ENCODE assay signal across 1 cellular context in genomic region chr1:61253059-61253735, GRCh38.
TF ChIP-seq lines count a peak whose summit lies in the region.

No MANE protein-coding gene starts in this region.

TF ChIP-seq in K562, 482 proteins besides CTCF, POLR2A, EP300 and RAD21 (continued from another document):
- TF ChIP-seq ELK3 (CRISPR knock-in tag; IDR thresholded peaks at IDR 0.05), result no peak
- no peak for TF ChIP-seq ID3 (CRISPR knock-in tag; IDR thresholded peaks at IDR 0.05)
- TF ChIP-seq ID3 (tag; IDR thresholded peaks at IDR 0.05), result peak; percentile 80; the same call in 1 of the 2 replicates
- 0 out of 2 replicates have a peak, but pooled peaks have one; percentile 58 for TF ChIP-seq FOXK1 (CRISPR knock-in tag; IDR thresholded peaks at IDR 0.05; ENCODE audit: borderline replicate concordance)
- TF ChIP-seq ZNF695 (CRISPR knock-in tag; IDR thresholded peaks at IDR 0.05), result no peak
- TF ChIP-seq ZNF395 (CRISPR knock-in tag; IDR thresholded peaks at IDR 0.05), result peak; percentile 81
- TF ChIP-seq SFPQ (IDR thresholded peaks at IDR 0.05; ENCODE audit: low read depth, low read length), result no peak
- TF ChIP-seq PTRF (tag; IDR thresholded peaks at IDR 0.05), result 0 out of 2 replicates have a peak, but pooled peaks have one; percentile 43
- TF ChIP-seq POLR2AphosphoS5 (IDR thresholded peaks at IDR 0.05; ENCODE audit: control insufficient read depth, insufficient read depth, low read depth, low read length), result peak; percentile 54
- TF ChIP-seq HMBOX1 (IDR thresholded peaks at IDR 0.05), result peak; percentile 64
- TF ChIP-seq ZNF175 (CRISPR knock-in tag; IDR thresholded peaks at IDR 0.05; ENCODE audit: low read depth), result peak; percentile 79; the same call in 1 of the 2 replicates
- TF ChIP-seq PHTF2 (CRISPR knock-in tag; IDR thresholded peaks at IDR 0.05), result no peak
- peak in 1 of 2 experiments; percentile 87; a peak in 2 of 4 replicates for TF ChIP-seq SRF (CRISPR knock-in tag; IDR thresholded peaks at IDR 0.05)
- peak; percentile 56; the same call in 1 of the 2 replicates for TF ChIP-seq VEZF1 (CRISPR knock-in tag; IDR thresholded peaks at IDR 0.05)
- TF ChIP-seq MEF2D (tag; conservative IDR thresholded peaks at IDR 0.05; ENCODE audit: low read depth), result peak; percentile 61; the same call in 1 of the 2 replicates
- peak; percentile 49; the same call in 1 of the 2 replicates for TF ChIP-seq TAF7 (tag; IDR thresholded peaks at IDR 0.05)
- TF ChIP-seq MLLT1 (IDR thresholded peaks at IDR 0.05), result peak in 1 of 2 experiments; percentile 58; a peak in 1 of 4 replicates
- peak; percentile 18; the same call in 1 of the 2 replicates for TF ChIP-seq POLR2G (IDR thresholded peaks at IDR 0.05; ENCODE audit: low read depth, low read length)
- 0 out of 2 replicates have a peak, but pooled peaks have one; percentile 40 for TF ChIP-seq TEAD2 (tag; IDR thresholded peaks at IDR 0.05)
- TF ChIP-seq CREBBP (IDR thresholded peaks at IDR 0.05; ENCODE audit: low read depth, low read length), result no peak
- peak; percentile 43; the same call in 1 of the 2 replicates for TF ChIP-seq GABPB1 (CRISPR knock-in tag; IDR thresholded peaks at IDR 0.05)
- TF ChIP-seq ZNF583 (CRISPR knock-in tag; IDR thresholded peaks at IDR 0.05), result peak; percentile 73
- TF ChIP-seq CEBPG (CRISPR knock-in tag; IDR thresholded peaks at IDR 0.05), result peak; percentile 94
- peak; percentile 88 to 92 for TF ChIP-seq CEBPG (tag; conservative IDR thresholded peaks at IDR 0.05 in 1 of 2, IDR thresholded peaks at IDR 0.05 in 1 of 2)
- no peak for TF ChIP-seq CCAR2 (IDR thresholded peaks at IDR 0.05; ENCODE audit: low read depth, low read length)
- TF ChIP-seq ZBTB33 (CRISPR knock-in tag; IDR thresholded peaks at IDR 0.05), result peak; percentile 55; the same call in 1 of the 2 replicates
- peak in 1 of 2 experiments; percentile 3; a peak in 1 of 4 replicates for TF ChIP-seq TEAD1 (CRISPR knock-in tag; IDR thresholded peaks at IDR 0.05)
- TF ChIP-seq KHSRP (IDR thresholded peaks at IDR 0.05), result no peak
- 0 out of 2 replicates have a peak, but pooled peaks have one; percentile 22 for TF ChIP-seq ZNF668 (CRISPR knock-in tag; IDR thresholded peaks at IDR 0.05)
- peak; percentile 92 for TF ChIP-seq CREB3 (tag; conservative IDR thresholded peaks at IDR 0.05; ENCODE audit: low read depth)
- TF ChIP-seq ELF1 (tag; IDR thresholded peaks at IDR 0.05), result 0 out of 2 replicates have a peak, but pooled peaks have one; percentile 7
- TF ChIP-seq BACH1 (tag; IDR thresholded peaks at IDR 0.05), result peak; percentile 75
